7 cellular contexts compared by ENCODE assay signal in the genomic region with DNA sequence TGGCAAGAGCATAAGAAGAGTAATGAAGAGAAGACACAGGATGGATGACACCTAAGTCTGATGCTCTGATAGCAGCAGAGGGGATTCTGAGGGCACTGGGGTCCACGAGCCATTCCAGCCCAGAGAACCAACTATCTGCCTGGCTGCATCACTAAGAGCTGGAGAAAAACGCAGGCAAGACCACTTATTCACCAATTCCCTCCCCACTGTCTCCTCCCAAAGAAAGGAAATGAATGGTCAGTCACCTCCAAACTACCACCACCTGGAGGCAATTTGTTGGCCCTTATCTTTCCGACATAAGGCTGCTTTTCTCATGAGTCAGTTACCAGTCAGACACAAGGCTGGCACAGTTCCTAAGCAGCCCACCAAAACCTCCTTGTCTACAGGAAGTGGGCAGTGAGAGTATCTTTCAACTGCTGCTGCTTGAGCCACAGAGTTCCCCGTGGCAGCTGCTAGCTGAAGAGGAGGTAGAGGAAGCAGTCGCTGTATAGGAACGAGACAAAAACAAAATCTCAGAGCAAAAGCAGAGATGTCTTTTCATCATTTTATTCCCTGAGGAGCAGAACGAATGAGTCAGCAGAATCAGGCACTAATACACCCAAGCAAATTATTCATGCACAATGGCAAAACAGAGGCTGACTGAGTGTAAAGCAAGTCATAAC.
DNase-seq lines count a peak whose midpoint lies in the region; ATAC-seq and TF ChIP-seq lines count a peak whose summit lies in the region.

No MANE protein-coding gene starts in this region.

- no peaks in the 10 kb centered on the region for H3K27me3 ChIP-seq in ascending aorta
- no peaks in the 10 kb centered on the region for H3K27me3 ChIP-seq in thymus (ENCODE audit: control insufficient read depth, insufficient read depth)

- H3K4me3 Mint-ChIP-seq in HFFc6, result peak overlapping the region; percentile 69

- ATAC-seq in mucosa of descending colon, result peak; percentile 62

- peaks cover 78% of the 10 kb centered on the region for H3K4me1 Mint-ChIP-seq in HFFc6 (ENCODE audit: low read depth)

- no peaks in the 10 kb centered on the region; the same call in 1 of the 2 replicates for H3K9me3 Mint-ChIP-seq in HFFc6

- H3K27ac ChIP-seq in ascending aorta, result peak overlapping the region; percentile 23 to 47
- peak overlapping the region; percentile 48 for H3K27ac ChIP-seq in thymus (ENCODE audit: low read depth)

- H3K36me3 Mint-ChIP-seq in HFFc6 (ENCODE audit: low read depth), result peaks cover 61% of the 10 kb centered on the region

- peak; percentile 15; the same call in 1 of the 2 replicates for TF ChIP-seq CTCF in HFFc6 (IDR thresholded peaks at IDR 0.05)
- TF ChIP-seq CTCF in ascending aorta (IDR thresholded peaks at IDR 0.05), result no peak
- no peak for TF ChIP-seq CTCF in mucosa of descending colon (IDR thresholded peaks at IDR 0.05)

- H3K27me3 Mint-ChIP-seq in HFFc6 (ENCODE audit: insufficient read depth), result peaks cover 3% of the 10 kb centered on the region

- peak; percentile 95 for DNase-seq in HFFc6
- DNase-seq in T-helper 1 cell, result peak in 3 of 5 donors; percentile 6 to 52 (median 15)
- peak in 1 of 2 donors; percentile 69 for DNase-seq in ascending aorta (ENCODE audit: low spot score in 2 of 2)
- peak in 1 of 3 donors; percentile 23 for DNase-seq in mucosa of descending colon
- DNase-seq in nucleus accumbens (lab: John Stamatoyannopoulos, UW), result no peak
- DNase-seq in GM19240 (ENCODE audit: insufficient read length, low spot score), result no peak

- H3K9me3 ChIP-seq in ascending aorta (no peaks in the 10 kb centered on the region), mucosa of descending colon (no peaks in the 10 kb centered on the region), thymus (ENCODE audit: control insufficient read depth) (no peaks in the 10 kb centered on the region)

- H3K4me3 ChIP-seq in ascending aorta, result no peak overlapping the region
- H3K4me3 ChIP-seq in mucosa of descending colon, result no peak overlapping the region
- no peak overlapping the region for H3K4me3 ChIP-seq in thymus (ENCODE audit: low read length)

- intact Hi-C loops in ascending aorta (cut with DNase I) (no loop called here), mucosa of descending colon (cut with DNase I, micrococcal nuclease) (no loop called here)

- peak overlapping the region; percentile 98 for H3K27ac Mint-ChIP-seq in HFFc6

- H3K36me3 ChIP-seq in ascending aorta (peaks cover 0 to 2% of the 10 kb centered on the region in 2 donors), mucosa of descending colon (ENCODE audit: low read depth) (no peaks in the 10 kb centered on the region), thymus (ENCODE audit: control insufficient read depth, insufficient read depth) (peaks cover 19% of the 10 kb centered on the region)

- H3K4me1 ChIP-seq in ascending aorta (peaks cover 2 to 39% of the 10 kb centered on the region in 2 donors), mucosa of descending colon (ENCODE audit: low read depth) (no peaks in the 10 kb centered on the region), thymus (ENCODE audit: control insufficient read depth, insufficient read depth, low read length) (peaks cover 29% of the 10 kb centered on the region)

- 7% methylated on average over 7 of the region's 7 CpGs for WGBS in thymus

Comparison
In these comparisons a context has a peak if more than half of its experiments do, and no peak if none do; other contexts are left out.
1. DNase-seq: peak in HFFc6 (single experiment) and T-helper 1 cell (3 of 5); none in nucleus accumbens (0 of 56) and GM19240 (single experiment).